In the genomic region with DNA sequence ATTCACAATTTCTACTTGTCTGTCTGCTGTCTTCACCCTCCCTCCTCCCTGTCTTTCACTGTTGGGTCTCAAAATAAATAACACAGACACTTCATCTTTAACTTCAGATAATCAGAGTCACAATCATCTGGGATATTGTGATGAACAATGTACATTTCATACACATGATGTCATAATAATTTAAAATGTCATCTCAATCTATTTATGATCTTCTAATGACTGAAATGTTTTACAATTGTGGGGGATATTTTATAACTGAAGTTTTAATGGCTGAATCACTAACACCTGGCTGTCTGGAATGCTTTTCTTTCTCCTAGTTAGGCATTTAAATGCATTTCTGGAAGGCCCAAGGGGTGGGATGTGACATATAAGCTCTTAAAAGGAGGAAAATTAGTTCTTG, we compare ENCODE assay signal across 26 cellular contexts.
DNase-seq lines count a peak whose midpoint lies in the region; ATAC-seq and TF ChIP-seq lines count a peak whose summit lies in the region.
"Had no signal": no experiment of that assay in that cellular context is flagged by ENCODE, and none has a peak within 500 bp of the region (broad histone marks: within the 10 kb centered on the region; RNA-seq: fewer than 3 reads in every experiment).

No MANE protein-coding gene starts in this region.

- H3K27me3 ChIP-seq in IMR-90 (ENCODE audit: control insufficient read depth, insufficient read depth, low read length) = no peaks in the 10 kb centered on the region
- H3K27me3 ChIP-seq: BLaER1, MG63 had no signal

- no peak overlapping the region; the same call in 1 of the 2 replicates for H3K18ac ChIP-seq in IMR-90 (ENCODE audit: low read depth, low read length)

- no peaks in the 10 kb centered on the region for H4K20me1 ChIP-seq in IMR-90 (ENCODE audit: insufficient read depth, low read length)
- H4K20me1 ChIP-seq: BLaER1 had no signal

- BruUV-seq in IMR-90 (replicated peaks; lab: Mats Ljungman, UMichigan) = no TSS peak

- no peak for TF ChIP-seq RAD21 in IMR-90 (IDR thresholded peaks at IDR 0.05; ENCODE audit: low read length)

- in situ Hi-C loops in IMR-90 (cut with MboI; ENCODE audit: low sequenced_read_pairs) (no loop called here), GM13976 (cut with MboI; ENCODE audit: low sequenced_read_pairs, unreplicated experiment) (no loop called here)

- H3K9ac ChIP-seq in IMR-90 (ENCODE audit: low read depth, low read length) = no peak overlapping the region
- H3K9ac ChIP-seq: BLaER1 had no signal

- TF ChIP-seq POLR2A in IMR-90 (IDR thresholded peaks at IDR 0.05; ENCODE audit: low read depth, low read length) = no peak

- no peak overlapping the region for H3K56ac ChIP-seq in IMR-90 (ENCODE audit: extremely low read depth, insufficient read depth, low read length)

- no peak overlapping the region for H4K8ac ChIP-seq in IMR-90 (ENCODE audit: low read depth in 2 of 2, low read length in 2 of 2)

- H3K4me1 ChIP-seq in IMR-90 (ENCODE audit: control insufficient read depth, insufficient read depth, low read length) = peaks cover 5% of the 10 kb centered on the region; the same call in 1 of the 2 replicates
- H3K4me1 ChIP-seq: A549, BLaER1 had no signal

- H2AK5ac ChIP-seq in IMR-90 (ENCODE audit: low read depth, low read length) = no peak overlapping the region

- no peak for TF ChIP-seq CTCF in IMR-90 (conservative IDR thresholded peaks at IDR 0.05; ENCODE audit: low read depth, low read length)
- no peak for TF ChIP-seq CTCF in epithelial cell of esophagus (IDR thresholded peaks at IDR 0.05; ENCODE audit: insufficient read depth, low read depth, low read length, missing control alignments)
- TF ChIP-seq CTCF in nephron (IDR thresholded peaks at IDR 0.05; ENCODE audit: unreplicated experiment in 3 of 3) = no peak
- no peak for TF ChIP-seq CTCF in GM13976 (IDR thresholded peaks at IDR 0.05; ENCODE audit: borderline replicate concordance, control extremely low read depth, extremely low read depth, insufficient read depth, missing control alignments)

- H3K4me1 Mint-ChIP-seq in nephron = peaks cover 23% of the 10 kb centered on the region
- H3K4me1 Mint-ChIP-seq: CD4-positive, alpha-beta memory T cell; IgD-negative memory B cell had no signal

- CTCF ChIA-PET in IMR-90 (lab: Yijun Ruan, JAX) = no interaction called here

- H2BK20ac ChIP-seq in IMR-90 (ENCODE audit: low read depth, low read length) = no peak overlapping the region

- H3K9me3 Mint-ChIP-seq in nephron = peaks cover 4% of the 10 kb centered on the region

- no peak overlapping the region for H3K23ac ChIP-seq in IMR-90 (ENCODE audit: low read depth, low read length)

- H3K4me3 ChIP-seq in IMR-90 (ENCODE audit: insufficient read depth, low read depth, low read length) (no peak overlapping the region), epithelial cell of esophagus (ENCODE audit: low read length) (no peak overlapping the region)
- H3K4me3 ChIP-seq: A549, BLaER1, GM12878, MG63 had no signal

- no peak overlapping the region for H3K4ac ChIP-seq in IMR-90 (ENCODE audit: low read depth, low read length)

- no peaks in the 10 kb centered on the region for H3K9me3 ChIP-seq in IMR-90 (ENCODE audit: control insufficient read depth, insufficient read depth, low read length)
- H3K9me3 ChIP-seq: A549, BLaER1 had no signal

- peak overlapping the region in 2 of 3 experiments; percentile 5 to 43 for H3K27ac Mint-ChIP-seq in nephron
- H3K27ac Mint-ChIP-seq: CD4-positive, alpha-beta memory T cell; IgD-negative memory B cell had no signal

- no peaks in the 10 kb centered on the region for H3K36me3 ChIP-seq in IMR-90 (ENCODE audit: control insufficient read depth, insufficient read depth, low read length)
- H3K36me3 ChIP-seq: BLaER1, MG63 had no signal

- no peaks in the 10 kb centered on the region for H3K79me1 ChIP-seq in IMR-90 (ENCODE audit: low read depth in 1 of 2, low read length in 2 of 2)

- no peak overlapping the region for H2BK120ac ChIP-seq in IMR-90 (ENCODE audit: low read depth, low read length)

- H3K4me2 ChIP-seq in IMR-90 (ENCODE audit: low read depth, low read length) = no peak overlapping the region
- H3K4me2 ChIP-seq: A549, BLaER1 had no signal

- no peak overlapping the region for H4K91ac ChIP-seq in IMR-90 (ENCODE audit: insufficient read depth, low read depth, low read length)

- peaks cover 4% of the 10 kb centered on the region for H3K27me3 Mint-ChIP-seq in nephron (ENCODE audit: low read depth)
- H3K27me3 Mint-ChIP-seq: CD4-positive, alpha-beta memory T cell had no signal

- H2BK15ac ChIP-seq in IMR-90 (ENCODE audit: low read depth, low read length) = no peak overlapping the region

- no peak overlapping the region for H2AFZ ChIP-seq in IMR-90 (replicated peaks; ENCODE audit: low read length, poor library complexity)

- H3K14ac ChIP-seq in IMR-90 (replicated peaks; ENCODE audit: low read depth, low read length) = 0 out of 2 replicates have a peak overlapping the region, but pooled peaks have one; percentile 47

- POLR2A ChIA-PET in IMR-90 (lab: Charles Lee; ENCODE audit: unreplicated experiment) = no interaction called here

- no peaks in the 10 kb centered on the region for H3K9me1 ChIP-seq in IMR-90 (ENCODE audit: insufficient read depth, low read length)

- no peaks in the 10 kb centered on the region for H3K36me3 Mint-ChIP-seq in nephron (ENCODE audit: low read depth)
- H3K36me3 Mint-ChIP-seq: CD4-positive, alpha-beta memory T cell had no signal

- no peak overlapping the region for H2AK9ac ChIP-seq in IMR-90 (replicated peaks; ENCODE audit: low read depth, low read length, poor library complexity)

- intact Hi-C loops in IMR-90 (cut with micrococcal nuclease) = no loop called here

- DNase-seq in A172 (ENCODE audit: low spot score) (peak; percentile 76), IMR-90 (no peak), epithelial cell of esophagus (ENCODE audit: low read depth) (peak; percentile 4), GM13976 (ENCODE audit: low spot score) (no peak), NCI-H82 (lab: John Stamatoyannopoulos, UW) (no peak), NCI-H1694 treated with DMSO at 0.1 percent for 48 hours (lab: John Stamatoyannopoulos, UW) (no peak)
- DNase-seq: CD4-positive, alpha-beta memory T cell; DMS153; H7; Karpas-422; MG63; NCI-H1048; NCI-H187; NCI-H2107; NCI-H2227 treated with DMSO at 0.1 percent for 48 hours; NCI-H510A treated with DMSO at 0.1 percent for 48 hours; PC-3; SW 1271 had no signal

- dilution Hi-C loops in IMR-90 (cut with HindIII; ENCODE audit: low sequenced_read_pairs, unreplicated experiment) = no loop called here

- H2BK5ac ChIP-seq in IMR-90 (ENCODE audit: low read depth, low read length, poor library complexity, severe bottlenecking) = no peak overlapping the region

- ATAC-seq in IMR-90 (ENCODE audit: low read depth) = no peak
- no peak for ATAC-seq in GM19467 (IDR thresholded peaks at IDR 0.05; ENCODE audit: unreplicated experiment)
- ATAC-seq: A549, GM12878, PC-3 had no signal

- H3K27ac ChIP-seq in IMR-90 (ENCODE audit: insufficient read depth, low read length) = no peak overlapping the region
- H3K27ac ChIP-seq: A549, BLaER1, HL-60, RWPE1 had no signal

- no peak overlapping the region for H4K5ac ChIP-seq in IMR-90 (ENCODE audit: low read depth, low read length)

- H3K4me3 Mint-ChIP-seq in nephron = no peak overlapping the region
- H3K4me3 Mint-ChIP-seq: CD4-positive, alpha-beta memory T cell; IgD-negative memory B cell had no signal

TF ChIP-seq in IMR-90, 13 proteins besides CTCF, POLR2A, EP300 and RAD21:
- TF ChIP-seq, protein P1, sequence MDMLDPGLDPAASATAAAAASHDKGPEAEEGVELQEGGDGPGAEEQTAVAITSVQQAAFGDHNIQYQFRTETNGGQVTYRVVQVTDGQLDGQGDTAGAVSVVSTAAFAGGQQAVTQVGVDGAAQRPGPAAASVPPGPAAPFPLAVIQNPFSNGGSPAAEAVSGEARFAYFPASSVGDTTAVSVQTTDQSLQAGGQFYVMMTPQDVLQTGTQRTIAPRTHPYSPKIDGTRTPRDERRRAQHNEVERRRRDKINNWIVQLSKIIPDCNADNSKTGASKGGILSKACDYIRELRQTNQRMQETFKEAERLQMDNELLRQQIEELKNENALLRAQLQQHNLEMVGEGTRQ (IDR thresholded peaks at IDR 0.05; ENCODE audit: low read depth, low read length) = no peak
- no peak for TF ChIP-seq ELK1 (IDR thresholded peaks at IDR 0.05; ENCODE audit: borderline replicate concordance, low read depth, low read length)
- TF ChIP-seq MAFK (IDR thresholded peaks at IDR 0.05; ENCODE audit: low read depth, low read length) = no peak
- TF ChIP-seq RFX5 (IDR thresholded peaks at IDR 0.05; ENCODE audit: low read depth, low read length) = no peak
- no peak for TF ChIP-seq CHD1 (IDR thresholded peaks at IDR 0.05; ENCODE audit: low read depth, low read length)
- TF ChIP-seq BHLHE40 (IDR thresholded peaks at IDR 0.05; ENCODE audit: low read depth, low read length) = no peak
- TF ChIP-seq MAZ (IDR thresholded peaks at IDR 0.05; ENCODE audit: borderline replicate concordance, low read depth, low read length) = no peak

Comparison
In these comparisons a context has a peak if more than half of its experiments do, and no peak if none do; other contexts are left out.
1. DNase-seq: peak in A172 (single experiment) and epithelial cell of esophagus (single experiment); none in IMR-90 (single experiment), GM13976 (single experiment), NCI-H82 (single experiment) and NCI-H1694 treated with DMSO at 0.1 percent for 48 hours (single experiment).